17 cellular contexts compared by ENCODE assay signal in genomic region chr18:25435462-25435782, GRCh38.
DNase-seq lines count a peak whose midpoint lies in the region; ATAC-seq and TF ChIP-seq lines count a peak whose summit lies in the region.
"Had no signal": no experiment of that assay in that cellular context is flagged by ENCODE, and none has a peak within 500 bp of the region (broad histone marks: within the 10 kb centered on the region; RNA-seq: fewer than 3 reads in every experiment).

No MANE protein-coding gene starts in this region.

- no peak overlapping the region for H3K27ac Mint-ChIP-seq in stimulated activated naive B cell treated with anti-CD40 and anti-IgM and Interleukin-4, amounts not matched to agents 10 μg/mL and 1 μg/mL and 100 μg/mL, for 72 hours
- H3K27ac Mint-ChIP-seq: B cell; CD4-positive, alpha-beta T cell; CD8-positive, alpha-beta T cell had no signal

- intact Hi-C loops in left ventricle myocardium superior (cut with micrococcal nuclease) (no loop called here), left ventricle myocardium inferior (cut with micrococcal nuclease) (no loop called here), aorta (cut with DNase I) (no loop called here)

- WGBS in aorta, 2 donors: 41 to 42% methylated on average over 1 of the region's 1 CpG

- no peak for DNase-seq in left ventricle myocardium superior
- no peak for DNase-seq in left ventricle myocardium inferior
- no peak for DNase-seq in SJCRH30
- no peak for DNase-seq in aorta
- DNase-seq in stimulated activated naive B cell treated with anti-CD40 and anti-IgM and Interleukin-4, amounts not matched to agents 10 μg/mL and 1 μg/mL and 100 μg/mL, for 72 hours: no peak
- DNase-seq: AML-193; Caco-2; Calu3; CD4-positive, alpha-beta T cell; CD8-positive, alpha-beta T cell; DMS79 treated with DMSO at 0.1 percent for 48 hours; GF-D8 had no signal

- H3K4me1 Mint-ChIP-seq in stimulated activated naive B cell treated with anti-CD40 and anti-IgM and Interleukin-4, amounts not matched to agents 10 μg/mL and 1 μg/mL and 100 μg/mL, for 72 hours: no peaks in the 10 kb centered on the region
- H3K4me1 Mint-ChIP-seq: B cell had no signal

- H3K9me3 Mint-ChIP-seq in stimulated activated naive B cell treated with anti-CD40 and anti-IgM and Interleukin-4, amounts not matched to agents 10 μg/mL and 1 μg/mL and 100 μg/mL, for 72 hours: no peaks in the 10 kb centered on the region
- H3K9me3 Mint-ChIP-seq: CD4-positive, alpha-beta T cell; CD8-positive, alpha-beta T cell had no signal

- no peak for TF ChIP-seq CTCF in left ventricle myocardium inferior (IDR thresholded peaks at IDR 0.05; ENCODE audit: borderline replicate concordance)

- H3K36me3 ChIP-seq in left ventricle myocardium inferior: no peaks in the 10 kb centered on the region
- no peaks in the 10 kb centered on the region for H3K36me3 ChIP-seq in SJCRH30
- H3K36me3 ChIP-seq in aorta (ENCODE audit: control insufficient read depth in 1 of 2, insufficient read depth in 2 of 2, low read length in 1 of 2): no peaks in the 10 kb centered on the region
- H3K36me3 ChIP-seq: BLaER1 treated with 17β-estradiol and CSF1 and Interleukin-3, amounts not matched to agents 10 nM and 100 nM had no signal

- no peaks in the 10 kb centered on the region for H3K9me3 ChIP-seq in left ventricle myocardium inferior (replicated peaks)
- no peaks in the 10 kb centered on the region for H3K9me3 ChIP-seq in SJCRH30 (replicated peaks)
- no peaks in the 10 kb centered on the region for H3K9me3 ChIP-seq in aorta (ENCODE audit: control insufficient read depth, low read length)
- H3K9me3 ChIP-seq: A549; BLaER1 treated with 17β-estradiol and CSF1 and Interleukin-3, amounts not matched to agents 10 nM and 100 nM; Caco-2 had no signal

- H3K27ac ChIP-seq in left ventricle myocardium inferior (replicated peaks): no peak overlapping the region
- peak overlapping the region; percentile 55 for H3K27ac ChIP-seq in SJCRH30
- H3K27ac ChIP-seq in aorta (ENCODE audit: low read depth in 1 of 2, low read length in 2 of 2): no peak overlapping the region
- H3K27ac ChIP-seq: 22Rv1; A549; BLaER1 treated with 17β-estradiol and CSF1 and Interleukin-3, amounts not matched to agents 10 nM and 100 nM; C4-2B had no signal

- ATAC-seq in left ventricle myocardium superior: peak; percentile 59
- no peak for ATAC-seq in aorta (ENCODE audit: low FRiP score)
- no peak for ATAC-seq in stimulated activated naive B cell treated with anti-CD40 and anti-IgM and Interleukin-4, amounts not matched to agents 10 μg/mL and 1 μg/mL and 100 μg/mL, for 72 hours (replicated peaks)
- ATAC-seq: A549; CD8-positive, alpha-beta T cell had no signal

- H3K36me3 Mint-ChIP-seq in stimulated activated naive B cell treated with anti-CD40 and anti-IgM and Interleukin-4, amounts not matched to agents 10 μg/mL and 1 μg/mL and 100 μg/mL, for 72 hours: no peaks in the 10 kb centered on the region
- H3K36me3 Mint-ChIP-seq: CD8-positive, alpha-beta T cell had no signal

- H3K27me3 ChIP-seq in left ventricle myocardium inferior (ENCODE audit: low read depth): no peaks in the 10 kb centered on the region
- no peaks in the 10 kb centered on the region for H3K27me3 ChIP-seq in SJCRH30
- no peaks in the 10 kb centered on the region for H3K27me3 ChIP-seq in aorta (ENCODE audit: control insufficient read depth in 1 of 2, insufficient read depth in 2 of 2, low read length in 1 of 2)
- H3K27me3 ChIP-seq: BLaER1 treated with 17β-estradiol and CSF1 and Interleukin-3, amounts not matched to agents 10 nM and 100 nM had no signal

- H3K4me3 ChIP-seq in left ventricle myocardium inferior (no peak overlapping the region), SJCRH30 (no peak overlapping the region), aorta (ENCODE audit: low read length in 2 of 2) (no peak overlapping the region)
- H3K4me3 ChIP-seq: A549; BLaER1 treated with 17β-estradiol and CSF1 and Interleukin-3, amounts not matched to agents 10 nM and 100 nM had no signal

- H3K4me1 ChIP-seq in left ventricle myocardium inferior: peaks cover 17% of the 10 kb centered on the region
- H3K4me1 ChIP-seq in SJCRH30: peaks cover 16% of the 10 kb centered on the region
- no peaks in the 10 kb centered on the region for H3K4me1 ChIP-seq in aorta (ENCODE audit: control insufficient read depth in 1 of 2, insufficient read depth in 2 of 2, low read length in 2 of 2)
- H3K4me1 ChIP-seq: A549; BLaER1 treated with 17β-estradiol and CSF1 and Interleukin-3, amounts not matched to agents 10 nM and 100 nM; Caco-2 had no signal

- no peaks in the 10 kb centered on the region for H3K27me3 Mint-ChIP-seq in stimulated activated naive B cell treated with anti-CD40 and anti-IgM and Interleukin-4, amounts not matched to agents 10 μg/mL and 1 μg/mL and 100 μg/mL, for 72 hours
- H3K27me3 Mint-ChIP-seq: B cell; CD4-positive, alpha-beta T cell had no signal

- no peak overlapping the region for H3K4me3 Mint-ChIP-seq in stimulated activated naive B cell treated with anti-CD40 and anti-IgM and Interleukin-4, amounts not matched to agents 10 μg/mL and 1 μg/mL and 100 μg/mL, for 72 hours
- H3K4me3 Mint-ChIP-seq: B cell; CD4-positive, alpha-beta T cell; CD8-positive, alpha-beta T cell had no signal
